Comparison of ENCODE assay signal across 7 cellular contexts in genomic region chr12:8221844-8222243, GRCh38. TPM values are rescaled to one million over a fixed set of nuclear protein-coding genes. Genes with fewer than 3 reads are reported as not detected.
"Had no signal": no experiment of that assay in that cellular context is flagged by ENCODE, and none has a peak within 500 bp of the region (broad histone marks: within the 10 kb centered on the region; RNA-seq: fewer than 3 reads in every experiment).

No MANE protein-coding gene starts in this region.

RNA-seq across cellular contexts. Expression of gene FAM90A1, which starts 5.6 kb away (rescaled TPM):
- total RNA-seq: chondrocyte, dermis blood vessel endothelial cell, dermis microvascular lymphatic vessel endothelial cell, endothelial cell of umbilical vein, fibroblast of villous mesenchyme, gastrocnemius medialis, gastroesophageal sphincter had no signal
